Comparison of ENCODE assay signal across 8 cellular contexts in genomic region chr7:112450807-112451661, GRCh38. TPM values are rescaled to one million over a fixed set of nuclear protein-coding genes. Genes with fewer than 3 reads are reported as not detected.
DNase-seq lines count a peak whose midpoint lies in the region; ATAC-seq, FAIRE-seq and TF ChIP-seq lines count a peak whose summit lies in the region.

No MANE protein-coding gene starts in this region.

- FAIRE-seq in islet of Langerhans (lab: Jason Lieb, UNC): peak; percentile 5

- intact Hi-C loops in spleen (cut with DNase I; ENCODE audit: low total_unique reads): no loop called here

- no peaks in the 10 kb centered on the region for H3K27me3 ChIP-seq in spleen (replicated peaks in 1 of 7)

- peak; percentile 87 for ATAC-seq in HG03378 (IDR thresholded peaks at IDR 0.05; ENCODE audit: unreplicated experiment)

- H3K4me1 ChIP-seq in spleen: peaks cover 18 to 70% (median 45%) of the 10 kb centered on the region in 6 donors

- peak; percentile 96 for DNase-seq in AG10803 (ENCODE audit: low read depth)
- DNase-seq in NCI-H446 (lab: John Stamatoyannopoulos, UW): peak; percentile 85 to 94
- DNase-seq in activated CD4-positive, CD25-positive, alpha-beta regulatory T cell treated with anti-CD3 and anti-CD28 coated beads, Interleukin-2, amount 50 U/mL, for 72 hours: peak; percentile 82
- peak; percentile 98 for DNase-seq in cerebellar cortex (ENCODE audit: low spot score)
- peak; percentile 97 for DNase-seq in spleen

- TF ChIP-seq CTCF in AG10803 (conservative IDR thresholded peaks at IDR 0.05; ENCODE audit: low read length): no peak
- TF ChIP-seq CTCF in spleen (IDR thresholded peaks at IDR 0.05 in 8 of 11, conservative IDR thresholded peaks at IDR 0.05 in 3 of 11): peak in 2 of 11 experiments; percentile 5 to 12

- TF ChIP-seq POLR2A in GM19099 (IDR thresholded peaks at IDR 0.05; ENCODE audit: extremely low read depth, insufficient read length, low read depth) (peak; percentile 38), spleen (IDR thresholded peaks at IDR 0.05) (no peak)

- no peaks in the 10 kb centered on the region for H3K9me3 ChIP-seq in spleen

- peak overlapping the region; percentile 95 for H3K4me3 ChIP-seq in AG10803 (ENCODE audit: low read length)
- peak overlapping the region; percentile 80 to 97 (median 93) for H3K4me3 ChIP-seq in spleen

- peaks cover 0 to 10% (median 4%) of the 10 kb centered on the region in 6 donors for H3K36me3 ChIP-seq in spleen

- 0 to 1% (median 1%) methylated on average over 17 to 56 of the region's 56 CpGs for WGBS in spleen, 5 donors

- peak overlapping the region; percentile 97 to 100 (median 98) for H3K27ac ChIP-seq in spleen

RNA-seq across cellular contexts. Expression of gene IFRD1, which starts 0.8 kb away (rescaled TPM):
- 100 to 1,000 TPM in 1 of 7 donors, 10 to 100 TPM in 6; 41.0 to 111 (median 54.5) TPM for total RNA-seq in spleen
- polyA plus RNA-seq in spleen: 10 to 100 TPM; 22.9 to 29.3 (median 26.2) TPM

RNA-seq across cellular contexts. Expression of gene LSMEM1, which starts 29.8 kb away (rescaled TPM):
- total RNA-seq in spleen: 10 to 100 TPM in 1 of 7 donors, 1 to 10 TPM in 6; 2.2 to 15.1 (median 3.3) TPM
- polyA plus RNA-seq in spleen: 1 to 10 TPM in 2 of 3 donors, under 1 TPM in 1; 0.93 to 1.6 (median 1.2) TPM

Comparison
In these comparisons a context has a peak if more than half of its experiments do, and no peak if none do; other contexts are left out.
1. Peak in every context shown above with its lines: DNase-seq, ATAC-seq, H3K4me3 ChIP-seq and H3K27ac ChIP-seq.